19 cellular contexts compared by ENCODE assay signal in the genomic region with DNA sequence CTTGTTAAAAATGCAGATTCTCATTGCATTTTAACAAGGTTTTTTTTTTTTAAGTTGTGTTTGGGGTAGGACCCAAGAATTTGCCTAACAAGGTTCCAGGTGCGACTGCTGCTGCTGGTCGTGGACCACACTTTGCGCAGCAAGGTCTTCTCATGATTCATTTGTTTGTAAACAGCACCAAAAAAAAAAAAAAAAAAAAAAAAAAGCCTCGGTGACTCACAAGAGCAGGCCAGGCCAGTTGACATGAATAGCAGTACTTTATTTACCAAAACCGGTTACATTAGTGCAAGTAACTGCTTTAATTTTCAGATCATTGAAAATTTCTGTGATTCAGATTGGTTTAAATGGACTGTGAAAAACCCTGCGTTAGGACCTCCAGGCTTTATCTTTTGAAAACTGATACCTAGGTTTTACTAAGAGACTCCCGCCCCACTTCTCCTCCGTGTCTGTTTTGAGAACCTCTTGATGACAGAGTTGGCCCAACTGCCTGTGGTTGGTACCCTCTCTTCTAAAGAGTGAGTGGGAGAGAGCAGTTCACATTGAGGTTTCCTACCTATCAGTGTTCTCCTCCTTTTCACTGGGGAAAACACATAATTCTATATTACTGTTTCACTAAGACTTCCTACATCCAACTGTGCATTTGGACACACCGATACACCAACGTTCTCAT.
DNase-seq lines count a peak whose midpoint lies in the region; ATAC-seq and TF ChIP-seq lines count a peak whose summit lies in the region.
"Had no signal": no experiment of that assay in that cellular context is flagged by ENCODE, and none has a peak within 500 bp of the region (broad histone marks: within the 10 kb centered on the region; RNA-seq: fewer than 3 reads in every experiment).

No MANE protein-coding gene starts in this region.

- TF ChIP-seq POLR2A in IMR-90 (IDR thresholded peaks at IDR 0.05; ENCODE audit: low read depth, low read length), result no peak

- H3K27me3 Mint-ChIP-seq in nephron progenitor cell (ENCODE audit: low read depth, poor library complexity) (no peaks in the 10 kb centered on the region), HFFc6 (ENCODE audit: insufficient read depth) (no peaks in the 10 kb centered on the region)
- H3K27me3 Mint-ChIP-seq: activated naive CD8-positive, alpha-beta T cell treated with anti-CD3 and anti-CD28 coated beads, Interleukin-2, amount 10 ng/mL, durations not matched to agents 7 days and 5 days; central memory CD8-positive, alpha-beta T cell had no signal

- no peaks in the 10 kb centered on the region for H3K79me2 ChIP-seq in mammary epithelial cell (ENCODE audit: insufficient read depth, low read length)

- no peaks in the 10 kb centered on the region for H3K79me1 ChIP-seq in IMR-90 (ENCODE audit: low read depth in 1 of 2, low read length in 2 of 2)

- H2BK5ac ChIP-seq in IMR-90 (ENCODE audit: low read depth, low read length, poor library complexity, severe bottlenecking), result no peak overlapping the region

- H2AK5ac ChIP-seq in IMR-90 (ENCODE audit: low read depth, low read length), result no peak overlapping the region

- H2BK15ac ChIP-seq in IMR-90 (ENCODE audit: low read depth, low read length), result no peak overlapping the region

- H3K4me3 ChIP-seq in IMR-90 (ENCODE audit: insufficient read depth, low read depth, low read length) (no peak overlapping the region), mammary epithelial cell (replicated peaks in 1 of 3; ENCODE audit: insufficient read depth in 1 of 3, low read depth in 2 of 3, low read length in 3 of 3) (no peak overlapping the region)
- H3K4me3 ChIP-seq: HAP-1, left lung, thoracic aorta had no signal

- H3K4ac ChIP-seq in IMR-90 (ENCODE audit: low read depth, low read length), result no peak overlapping the region

- TF ChIP-seq CTCF in IMR-90 (conservative IDR thresholded peaks at IDR 0.05; ENCODE audit: low read depth, low read length) (no peak), mammary epithelial cell (conservative IDR thresholded peaks at IDR 0.05 in 1 of 2, IDR thresholded peaks at IDR 0.05 in 1 of 2; ENCODE audit: extremely low read depth in 1 of 2, insufficient read depth in 1 of 2, low read depth in 1 of 2, low read length in 2 of 2) (no peak), nephron progenitor cell (IDR thresholded peaks at IDR 0.05) (no peak), HFFc6 (IDR thresholded peaks at IDR 0.05) (no peak)

- no peak overlapping the region for H3K18ac ChIP-seq in IMR-90 (ENCODE audit: low read depth, low read length)

- H3K9me3 ChIP-seq in IMR-90 (ENCODE audit: control insufficient read depth, insufficient read depth, low read length) (no peaks in the 10 kb centered on the region), mammary epithelial cell (replicated peaks; ENCODE audit: insufficient read depth, low read length) (no peaks in the 10 kb centered on the region)
- H3K9me3 ChIP-seq: HAP-1, left lung, thoracic aorta had no signal

- H2BK120ac ChIP-seq in IMR-90 (ENCODE audit: low read depth, low read length), result no peak overlapping the region

- no peak for TF ChIP-seq RAD21 in IMR-90 (IDR thresholded peaks at IDR 0.05; ENCODE audit: low read length)

- H2AFZ ChIP-seq in IMR-90 (replicated peaks; ENCODE audit: low read length, poor library complexity) (no peak overlapping the region), mammary epithelial cell (ENCODE audit: low read depth, low read length) (peak overlapping the region; percentile 19)

- WGBS in IMR-90 (ENCODE audit: extremely low coverage in 2 of 2, insufficient read length in 1 of 2), 2 experiments, result no CpG with 5 or more reads among the region's 10 CpGs
- WGBS in mammary epithelial cell (ENCODE audit: low coverage, missing lambda C conversion rate), result 40% methylated on average over 7 of the region's 10 CpGs

- no peak overlapping the region for H3K14ac ChIP-seq in IMR-90 (replicated peaks; ENCODE audit: low read depth, low read length)

- no peak overlapping the region for H3K9ac ChIP-seq in IMR-90 (ENCODE audit: low read depth, low read length)
- H3K9ac ChIP-seq in mammary epithelial cell (ENCODE audit: insufficient read depth, low read length), result peak overlapping the region; percentile 9

- no peak overlapping the region for H3K23ac ChIP-seq in IMR-90 (ENCODE audit: low read depth, low read length)

- no peak overlapping the region for H4K8ac ChIP-seq in IMR-90 (ENCODE audit: low read depth in 2 of 2, low read length in 2 of 2)

- H3K4me3 Mint-ChIP-seq in nephron progenitor cell (no peak overlapping the region), HFFc6 (no peak overlapping the region)
- H3K4me3 Mint-ChIP-seq: activated naive CD8-positive, alpha-beta T cell treated with anti-CD3 and anti-CD28 coated beads, Interleukin-2, amount 10 ng/mL, durations not matched to agents 7 days and 5 days; activated T-cell treated with anti-CD3 and anti-CD28 coated beads, Interleukin-2, amount 50 U/mL, for 4 hours; central memory CD8-positive, alpha-beta T cell had no signal

- no peaks in the 10 kb centered on the region for H3K4me1 ChIP-seq in IMR-90 (ENCODE audit: control insufficient read depth, insufficient read depth, low read length)
- peaks cover 35% of the 10 kb centered on the region for H3K4me1 ChIP-seq in mammary epithelial cell (ENCODE audit: insufficient read depth, low read length)
- H3K4me1 ChIP-seq: left lung had no signal

- in situ Hi-C loops in IMR-90 (cut with MboI; ENCODE audit: low sequenced_read_pairs) (no loop called here), mammary epithelial cell (cut with MboI; ENCODE audit: low sequenced_read_pairs in 2 of 2) (no loop called here)

- H2BK20ac ChIP-seq in IMR-90 (ENCODE audit: low read depth, low read length), result no peak overlapping the region

- no peak overlapping the region for H4K5ac ChIP-seq in IMR-90 (ENCODE audit: low read depth, low read length)

- POLR2A ChIA-PET in IMR-90 (lab: Charles Lee; ENCODE audit: unreplicated experiment), result no interaction called here

- ATAC-seq in IMR-90 (ENCODE audit: low read depth) (no peak), Right ventricle myocardium superior (ENCODE audit: poor library complexity) (no peak)
- ATAC-seq: activated T-cell treated with anti-CD3 and anti-CD28 coated beads, Interleukin-2, amount 50 U/mL, for 4 hours; left lung; Panc1 had no signal

- H3K36me3 ChIP-seq in IMR-90 (ENCODE audit: control insufficient read depth, insufficient read depth, low read length) (no peaks in the 10 kb centered on the region), mammary epithelial cell (ENCODE audit: insufficient read depth, low read length) (no peaks in the 10 kb centered on the region)
- H3K36me3 ChIP-seq: HAP-1, left lung, thoracic aorta had no signal

- no peak overlapping the region for H3K4me2 ChIP-seq in IMR-90 (ENCODE audit: low read depth, low read length)
- no peak overlapping the region for H3K4me2 ChIP-seq in mammary epithelial cell (ENCODE audit: insufficient read depth, low read depth, low read length)

- H3K27ac ChIP-seq in IMR-90 (ENCODE audit: insufficient read depth, low read length) (no peak overlapping the region), mammary epithelial cell (ENCODE audit: insufficient read depth, low read depth, low read length) (no peak overlapping the region)
- H3K27ac ChIP-seq: left lung, thoracic aorta had no signal

- H3K9me1 ChIP-seq in IMR-90 (ENCODE audit: insufficient read depth, low read length), result no peaks in the 10 kb centered on the region

- H2AK9ac ChIP-seq in IMR-90 (replicated peaks; ENCODE audit: low read depth, low read length, poor library complexity), result no peak overlapping the region

- no peak overlapping the region for H3K56ac ChIP-seq in IMR-90 (ENCODE audit: extremely low read depth, insufficient read depth, low read length)

- H3K4me1 Mint-ChIP-seq in nephron progenitor cell (peaks cover 26% of the 10 kb centered on the region), HFFc6 (ENCODE audit: low read depth) (peaks cover 6% of the 10 kb centered on the region; the same call in 1 of the 2 replicates)
- H3K4me1 Mint-ChIP-seq: activated naive CD8-positive, alpha-beta T cell treated with anti-CD3 and anti-CD28 coated beads, Interleukin-2, amount 10 ng/mL, durations not matched to agents 7 days and 5 days; central memory CD8-positive, alpha-beta T cell had no signal

- CTCF ChIA-PET in IMR-90 (lab: Yijun Ruan, JAX) (no interaction called here), mammary epithelial cell (lab: Charles Lee; ENCODE audit: low non-redundant PET) (no interaction called here)

- dilution Hi-C loops in IMR-90 (cut with HindIII; ENCODE audit: low sequenced_read_pairs, unreplicated experiment), result no loop called here
- dilution Hi-C loops in mammary epithelial cell (cut with HindIII; ENCODE audit: low sequenced_read_pairs), result no loop called here

- peaks cover 2% of the 10 kb centered on the region for H3K9me3 Mint-ChIP-seq in nephron progenitor cell
- no peaks in the 10 kb centered on the region for H3K9me3 Mint-ChIP-seq in HFFc6
- H3K9me3 Mint-ChIP-seq: activated naive CD8-positive, alpha-beta T cell treated with anti-CD3 and anti-CD28 coated beads, Interleukin-2, amount 10 ng/mL, durations not matched to agents 7 days and 5 days; activated T-cell treated with anti-CD3 and anti-CD28 coated beads, Interleukin-2, amount 50 U/mL, for 4 hours; central memory CD8-positive, alpha-beta T cell had no signal

- BruUV-seq in IMR-90 (replicated peaks; lab: Mats Ljungman, UMichigan) (no TSS peak), mammary epithelial cell (replicated peaks; lab: Mats Ljungman, UMichigan) (no TSS peak)

- DNase-seq in ELF-1 (ENCODE audit: low read depth, low spot score) (peak; percentile 58), IMR-90 (peak; percentile 23), mammary epithelial cell (peak; percentile 26), nephron progenitor cell (no peak), Right ventricle myocardium superior (no peak), hippocampal formation (lab: John Stamatoyannopoulos, UW) (no peak), HFFc6 (no peak), LoVo (ENCODE audit: low spot score) (no peak)
- DNase-seq: activated naive CD8-positive, alpha-beta T cell treated with anti-CD3 and anti-CD28 coated beads, Interleukin-2, amount 10 ng/mL, durations not matched to agents 7 days and 5 days; activated T-cell treated with anti-CD3 and anti-CD28 coated beads, Interleukin-2, amount 50 U/mL, for 4 hours; effector CD4-positive, alpha-beta T cell; left lung; MM.1S; NCI-H187 treated with DMSO at 0.1 percent for 48 hours; stimulated activated CD4-positive, alpha-beta T cell treated with anti-CD3 and anti-CD28 coated beads, Interleukin-4, amount 100 ng/mL, for 4 hours had no signal

- H4K20me1 ChIP-seq in IMR-90 (ENCODE audit: insufficient read depth, low read length), result no peaks in the 10 kb centered on the region
- H4K20me1 ChIP-seq in mammary epithelial cell (ENCODE audit: insufficient read depth, low read length), result no peaks in the 10 kb centered on the region

- no peaks in the 10 kb centered on the region for H3K36me3 Mint-ChIP-seq in nephron progenitor cell (ENCODE audit: low read depth)
- H3K36me3 Mint-ChIP-seq in HFFc6 (ENCODE audit: low read depth), result no peaks in the 10 kb centered on the region
- H3K36me3 Mint-ChIP-seq: activated naive CD8-positive, alpha-beta T cell treated with anti-CD3 and anti-CD28 coated beads, Interleukin-2, amount 10 ng/mL, durations not matched to agents 7 days and 5 days had no signal

- H3K27me3 ChIP-seq in IMR-90 (ENCODE audit: control insufficient read depth, insufficient read depth, low read length), result no peaks in the 10 kb centered on the region
- H3K27me3 ChIP-seq in mammary epithelial cell (ENCODE audit: insufficient read depth, low read length), result no peaks in the 10 kb centered on the region
- H3K27me3 ChIP-seq: left lung had no signal

- intact Hi-C loops in IMR-90 (cut with micrococcal nuclease) (no loop called here), mammary epithelial cell (cut with micrococcal nuclease) (no loop called here), Right ventricle myocardium superior (cut with DNase I) (no loop called here)

- no peak overlapping the region for H4K91ac ChIP-seq in IMR-90 (ENCODE audit: insufficient read depth, low read depth, low read length)

- H3K27ac Mint-ChIP-seq in nephron progenitor cell (peak overlapping the region; percentile 24), HFFc6 (no peak overlapping the region)
- H3K27ac Mint-ChIP-seq: activated naive CD8-positive, alpha-beta T cell treated with anti-CD3 and anti-CD28 coated beads, Interleukin-2, amount 10 ng/mL, durations not matched to agents 7 days and 5 days had no signal

Comparison
In these comparisons a context has a peak if more than half of its experiments do, and no peak if none do; other contexts are left out.
1. DNase-seq: peak in ELF-1 (single experiment), IMR-90 (single experiment) and mammary epithelial cell (single experiment); none in nephron progenitor cell (single experiment), Right ventricle myocardium superior (single experiment), hippocampal formation (0 of 2), HFFc6 (single experiment) and LoVo (single experiment).